2 cellular contexts compared by ENCODE assay signal in the genomic region with DNA sequence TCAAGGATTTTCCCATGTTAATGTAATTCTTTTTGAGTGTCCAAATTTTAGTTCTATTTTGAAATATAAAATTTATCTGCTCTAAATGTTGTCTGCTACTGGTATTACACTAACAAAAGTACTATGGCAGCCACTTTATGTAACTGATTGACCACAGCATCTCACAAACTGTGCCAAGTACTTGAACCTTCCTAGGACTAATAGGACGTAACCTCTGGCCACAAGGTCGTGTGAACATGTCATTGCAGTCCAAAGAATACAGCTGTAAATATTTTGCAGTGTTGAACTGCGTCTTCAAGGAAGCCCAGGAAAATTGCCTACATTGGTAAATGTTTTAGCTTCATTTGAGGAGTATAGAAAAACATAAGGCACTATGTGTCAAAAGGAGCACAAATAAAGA.
TF ChIP-seq lines count a peak whose summit lies in the region.

No MANE protein-coding gene starts in this region.

TF ChIP-seq in SK-N-SH, 30 proteins besides CTCF, POLR2A, EP300 and RAD21 (continued from another document):
- no peak for TF ChIP-seq TAF1 (IDR thresholded peaks at IDR 0.05; ENCODE audit: borderline replicate concordance, low read depth, low read length)

TF ChIP-seq in SK-N-SH treated with all-trans-retinoic acid at 6 μM for 48 hours, 23 proteins besides CTCF, POLR2A, EP300 and RAD21 (continued from another document):
- TF ChIP-seq, protein P1, sequence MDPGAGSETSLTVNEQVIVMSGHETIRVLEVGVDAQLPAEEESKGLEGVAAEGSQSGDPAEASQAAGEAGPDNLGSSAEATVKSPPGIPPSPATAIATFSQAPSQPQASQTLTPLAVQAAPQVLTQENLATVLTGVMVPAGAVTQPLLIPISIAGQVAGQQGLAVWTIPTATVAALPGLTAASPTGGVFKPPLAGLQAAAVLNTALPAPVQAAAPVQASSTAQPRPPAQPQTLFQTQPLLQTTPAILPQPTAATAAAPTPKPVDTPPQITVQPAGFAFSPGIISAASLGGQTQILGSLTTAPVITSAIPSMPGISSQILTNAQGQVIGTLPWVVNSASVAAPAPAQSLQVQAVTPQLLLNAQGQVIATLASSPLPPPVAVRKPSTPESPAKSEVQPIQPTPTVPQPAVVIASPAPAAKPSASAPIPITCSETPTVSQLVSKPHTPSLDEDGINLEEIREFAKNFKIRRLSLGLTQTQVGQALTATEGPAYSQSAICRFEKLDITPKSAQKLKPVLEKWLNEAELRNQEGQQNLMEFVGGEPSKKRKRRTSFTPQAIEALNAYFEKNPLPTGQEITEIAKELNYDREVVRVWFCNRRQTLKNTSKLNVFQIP (CRISPR knock-in tag; IDR thresholded peaks at IDR 0.05; ENCODE audit: borderline replicate concordance, low read depth) = no peak
- no peak for TF ChIP-seq TOX (CRISPR knock-in tag; IDR thresholded peaks at IDR 0.05; ENCODE audit: borderline replicate concordance)
- TF ChIP-seq TCF4 (CRISPR knock-in tag; IDR thresholded peaks at IDR 0.05; ENCODE audit: borderline replicate concordance) = no peak
TF ChIP-seq in SK-N-SH treated with all-trans-retinoic acid at 6 μM for 48 hours: peak in this region for 0.
